15 cellular contexts compared by ENCODE assay signal in genomic region chr1:51000160-51000559, GRCh38. TPM values are rescaled to one million over a fixed set of nuclear protein-coding genes. Genes with fewer than 3 reads are reported as not detected.
DNase-seq lines count a peak whose midpoint lies in the region; ATAC-seq and TF ChIP-seq lines count a peak whose summit lies in the region.
"Had no signal": no experiment of that assay in that cellular context is flagged by ENCODE, and none has a peak within 500 bp of the region (broad histone marks: within the 10 kb centered on the region; RNA-seq: fewer than 3 reads in every experiment).

No MANE protein-coding gene starts in this region.

- TF ChIP-seq CTCF in thyroid gland (IDR thresholded peaks at IDR 0.05) = no peak

- H3K4me3 ChIP-seq in thyroid gland (replicated peaks in 1 of 3) = no peak overlapping the region
- H3K4me3 ChIP-seq: thoracic aorta had no signal

- ATAC-seq in GM21737 (IDR thresholded peaks at IDR 0.05; ENCODE audit: unreplicated experiment) = peak; percentile 87
- peak; percentile 37 for ATAC-seq in HG03521 (IDR thresholded peaks at IDR 0.05; ENCODE audit: unreplicated experiment)
- ATAC-seq in left cardiac atrium = no peak
- ATAC-seq: activated CD4-positive, CD25-positive, alpha-beta regulatory T cell treated with anti-CD3 and anti-CD28 coated beads, Interleukin-2, amount 50 U/mL, for 24 hours; activated T-cell treated with anti-CD3 and anti-CD28 coated beads, Interleukin-2, amount 50 U/mL, for 72 hours had no signal

- 95 to 100% methylated on average over 1 of the region's 1 CpG for WGBS in thyroid gland, 2 donors

- no peaks in the 10 kb centered on the region for H3K4me1 ChIP-seq in thyroid gland

- TF ChIP-seq POLR2A in thyroid gland (IDR thresholded peaks at IDR 0.05) = no peak

- DNase-seq in DMS53 (lab: John Stamatoyannopoulos, UW) (peak; percentile 18), DMS53 treated with DMSO at 0.1 percent for 48 hours (lab: John Stamatoyannopoulos, UW; ENCODE audit: unreplicated experiment) (no peak), thyroid gland (no peak), NCI-H187 treated with DMSO at 0.1 percent for 48 hours (lab: John Stamatoyannopoulos, UW) (no peak), OCI-M1 (lab: John Stamatoyannopoulos, UW) (no peak), left cardiac atrium (no peak)
- DNase-seq: activated T-cell treated with anti-CD3 and anti-CD28 coated beads, Interleukin-2, amount 50 U/mL, for 72 hours; aorta; kidney glomerular epithelial cell; NCI-H1436 treated with DMSO at 0.1 percent for 48 hours had no signal

- no peaks in the 10 kb centered on the region for H3K9me3 ChIP-seq in thyroid gland
- H3K9me3 ChIP-seq: thoracic aorta had no signal

- intact Hi-C loops in thyroid gland (cut with DNase I) = no loop called here
- intact Hi-C loops in left cardiac atrium (cut with DNase I) = no loop called here

- H3K27ac ChIP-seq in thyroid gland = no peak overlapping the region
- H3K27ac ChIP-seq: 22Rv1, thoracic aorta had no signal

- no peaks in the 10 kb centered on the region for H3K27me3 ChIP-seq in thyroid gland

- H3K36me3 ChIP-seq in thyroid gland = no peaks in the 10 kb centered on the region
- H3K36me3 ChIP-seq: thoracic aorta had no signal

RNA-seq across cellular contexts. Expression of gene CDKN2C, which starts 30.1 kb away (rescaled TPM):
- 10 to 100 TPM; 10.3 to 21.6 (median 11.6) TPM for total RNA-seq in thyroid gland
- total RNA-seq in left cardiac atrium = 10 to 100 TPM; 10.0 to 19.1 TPM

RNA-seq across cellular contexts. Expression of gene FAF1, which starts 40.1 kb away (rescaled TPM):
- total RNA-seq in thyroid gland (10 to 100 TPM; 47.1 to 87.0 (median 79.4) TPM), left cardiac atrium (10 to 100 TPM; 71.2 to 76.8 TPM)

Comparison
In these comparisons a context has a peak if more than half of its experiments do, and no peak if none do; other contexts are left out.
1. ATAC-seq: peak in GM21737 (single experiment) and HG03521 (single experiment); none in left cardiac atrium (0 of 2).